In the genomic region with DNA sequence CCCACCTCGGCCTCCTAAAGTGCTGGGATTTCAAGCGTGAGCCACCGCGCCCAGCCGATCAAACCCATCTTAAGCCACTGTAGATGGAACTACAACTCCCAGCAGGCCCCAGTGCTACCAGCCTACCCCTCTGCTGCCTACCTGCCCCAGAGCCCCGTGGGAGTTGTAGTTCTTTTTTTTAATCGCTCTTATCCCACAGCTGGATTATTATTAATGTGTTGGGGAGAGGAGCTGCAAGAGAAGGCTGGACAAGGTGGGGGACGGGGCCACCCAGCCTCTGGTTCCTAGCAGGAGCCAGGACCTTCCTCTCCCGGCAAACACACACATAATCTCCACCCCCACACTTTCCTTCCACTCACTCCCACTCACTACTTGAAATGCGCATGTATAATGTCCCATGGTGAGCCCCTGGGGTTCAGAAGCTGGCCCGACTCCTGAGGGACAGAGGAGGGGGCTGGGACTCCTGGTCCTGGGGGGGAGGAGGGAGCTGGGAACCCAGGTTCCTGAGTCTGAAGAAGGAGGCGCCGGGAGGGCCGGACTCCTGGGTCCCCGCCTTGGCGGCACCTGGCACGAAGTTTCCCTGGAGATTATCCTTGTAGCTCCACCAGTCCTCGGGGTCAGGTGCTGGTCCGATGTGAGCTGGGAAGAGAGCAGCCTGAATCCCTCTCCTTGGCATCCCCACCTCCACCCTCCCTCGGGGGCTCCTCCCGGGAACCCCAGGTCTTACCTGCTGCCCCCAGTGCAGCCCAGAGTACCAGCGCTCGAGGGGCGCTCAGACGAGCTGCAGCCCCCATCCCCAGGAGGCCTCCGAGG, we compare ENCODE assay signal across 1 cellular context.
A peak's percentile ranks its signal among the peaks of the same experiment; 100 is the strongest.
TF ChIP-seq lines count a peak whose summit lies in the region.

No MANE protein-coding gene starts in this region.

TF ChIP-seq in H1, 55 proteins besides CTCF, POLR2A, EP300 and RAD21:
- TF ChIP-seq SIN3A (conservative IDR thresholded peaks at IDR 0.05 in 1 of 2, IDR thresholded peaks at IDR 0.05 in 1 of 2; ENCODE audit: low read depth in 1 of 2, low read length in 2 of 2) (peak in 1 of 2 experiments; percentile 77; a peak in 1 of 4 replicates), SUZ12 (IDR thresholded peaks at IDR 0.05; ENCODE audit: low read length) (no peak), CREB1 (IDR thresholded peaks at IDR 0.05) (0 out of 2 replicates have a peak, but pooled peaks have one; percentile 14), NANOG (IDR thresholded peaks at IDR 0.05; ENCODE audit: insufficient read depth, low read depth, low read length, poor library complexity, severe bottlenecking) (peak; percentile 35), EGR1 (IDR thresholded peaks at IDR 0.05; ENCODE audit: borderline replicate concordance, low read depth, low read length) (peak; percentile 65; the same call in 1 of the 2 replicates), BACH1 (IDR thresholded peaks at IDR 0.05; ENCODE audit: low read length) (0 out of 2 replicates have a peak, but pooled peaks have one; percentile 34), CHD2 (IDR thresholded peaks at IDR 0.05; ENCODE audit: low read length) (no peak), SAP30 (IDR thresholded peaks at IDR 0.05; ENCODE audit: insufficient read depth, insufficient replicate concordance, low read length) (no peak), HDAC2 (IDR thresholded peaks at IDR 0.05; ENCODE audit: borderline replicate concordance in 1 of 2, low read depth in 2 of 2, low read length in 2 of 2) (peak in 1 of 2 experiments; percentile 58; a peak in 1 of 4 replicates), SIX5 (IDR thresholded peaks at IDR 0.05; ENCODE audit: low read depth, low read length) (peak; percentile 98)
- TF ChIP-seq, protein P1, sequence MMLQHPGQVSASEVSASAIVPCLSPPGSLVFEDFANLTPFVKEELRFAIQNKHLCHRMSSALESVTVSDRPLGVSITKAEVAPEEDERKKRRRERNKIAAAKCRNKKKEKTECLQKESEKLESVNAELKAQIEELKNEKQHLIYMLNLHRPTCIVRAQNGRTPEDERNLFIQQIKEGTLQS (IDR thresholded peaks at IDR 0.05; ENCODE audit: insufficient read depth, low read depth, low read length), result peak; percentile 50; the same call in 1 of the 2 replicates
